3 cellular contexts compared by ENCODE assay signal in genomic region chr10:118092209-118092608, GRCh38.
"Had no signal": no experiment of that assay in that cellular context is flagged by ENCODE, and none has a peak within 500 bp of the region (broad histone marks: within the 10 kb centered on the region; RNA-seq: fewer than 3 reads in every experiment).

No MANE protein-coding gene starts in this region.

- ATAC-seq: GM12878 had no signal

- DNase-seq: GDM1, GF-D8 had no signal

- H3K4me3 ChIP-seq: GM12878 had no signal
